Comparison of ENCODE assay signal across 14 cellular contexts in genomic region chr20:6501061-6501460, GRCh38.
DNase-seq lines count a peak whose midpoint lies in the region; ATAC-seq and TF ChIP-seq lines count a peak whose summit lies in the region.
"Had no signal": no experiment of that assay in that cellular context is flagged by ENCODE, and none has a peak within 500 bp of the region (broad histone marks: within the 10 kb centered on the region; RNA-seq: fewer than 3 reads in every experiment).

No MANE protein-coding gene starts in this region.

- no peaks in the 10 kb centered on the region for H4K20me1 ChIP-seq in PC-3 (ENCODE audit: low read length)

- H3K36me3 ChIP-seq in PC-3 (ENCODE audit: low read depth, low read length): no peaks in the 10 kb centered on the region
- H3K36me3 ChIP-seq in mesenchymal stem cell (ENCODE audit: control insufficient read depth in 1 of 2, insufficient read depth in 2 of 2, low read depth in 1 of 2, low read length in 2 of 2): no peaks in the 10 kb centered on the region
- H3K36me3 ChIP-seq in esophagus muscularis mucosa: no peaks in the 10 kb centered on the region
- H3K36me3 ChIP-seq: right lobe of liver had no signal

- POLR2A ChIA-PET in PC-3 (lab: Charles Lee; ENCODE audit: unreplicated experiment): no interaction called here

- no peak overlapping the region for H2AFZ ChIP-seq in PC-3 (ENCODE audit: low read length)
- no peak overlapping the region for H2AFZ ChIP-seq in mesenchymal stem cell (ENCODE audit: low read depth, low read length)

- H3K27me3 Mint-ChIP-seq in activated naive CD8-positive, alpha-beta T cell treated with anti-CD3 and anti-CD28 coated beads, Interleukin-2, amount 50 U/mL, for 24 hours: peaks cover 3% of the 10 kb centered on the region
- H3K27me3 Mint-ChIP-seq: activated CD4-positive, alpha-beta T cell treated with anti-CD3 and anti-CD28 coated beads, Interleukin-2, amount 10 ng/mL, durations not matched to agents 7 days and 5 days; CD4-positive, alpha-beta T cell had no signal

- no peaks in the 10 kb centered on the region for H3K4me1 Mint-ChIP-seq in activated naive CD8-positive, alpha-beta T cell treated with anti-CD3 and anti-CD28 coated beads, Interleukin-2, amount 50 U/mL, for 24 hours
- H3K4me1 Mint-ChIP-seq: activated CD4-positive, alpha-beta T cell treated with anti-CD3 and anti-CD28 coated beads, Interleukin-2, amount 10 ng/mL, durations not matched to agents 7 days and 5 days; naive B cell had no signal

- TF ChIP-seq EP300 in esophagus muscularis mucosa (IDR thresholded peaks at IDR 0.05): no peak

- ATAC-seq in PC-3 (peak; percentile 51), HG03025 (IDR thresholded peaks at IDR 0.05; ENCODE audit: low FRiP score, unreplicated experiment) (no peak), HG03045 (IDR thresholded peaks at IDR 0.05; ENCODE audit: unreplicated experiment) (no peak)
- ATAC-seq in activated naive CD8-positive, alpha-beta T cell treated with anti-CD3 and anti-CD28 coated beads, Interleukin-2, amount 50 U/mL, for 24 hours: no peak
- ATAC-seq: body of pancreas had no signal

- H3K27me3 ChIP-seq in PC-3 (ENCODE audit: low read length): no peaks in the 10 kb centered on the region
- H3K27me3 ChIP-seq in mesenchymal stem cell (ENCODE audit: control insufficient read depth in 1 of 2, insufficient read depth in 1 of 2, low read length in 2 of 2): peaks cover 3 to 12% of the 10 kb centered on the region in 2 experiments
- H3K27me3 ChIP-seq in esophagus muscularis mucosa: no peaks in the 10 kb centered on the region
- H3K27me3 ChIP-seq: body of pancreas, right lobe of liver had no signal

- no peak overlapping the region for H3K27ac Mint-ChIP-seq in activated naive CD8-positive, alpha-beta T cell treated with anti-CD3 and anti-CD28 coated beads, Interleukin-2, amount 50 U/mL, for 24 hours
- H3K27ac Mint-ChIP-seq: activated CD4-positive, alpha-beta T cell treated with anti-CD3 and anti-CD28 coated beads, Interleukin-2, amount 10 ng/mL, durations not matched to agents 7 days and 5 days; CD4-positive, alpha-beta T cell; naive B cell had no signal

- H3K4me1 ChIP-seq in PC-3 (ENCODE audit: insufficient read depth, low read length): peaks cover 20% of the 10 kb centered on the region
- H3K4me1 ChIP-seq in mesenchymal stem cell (ENCODE audit: control insufficient read depth, insufficient read depth, low read depth, low read length): no peaks in the 10 kb centered on the region
- H3K4me1 ChIP-seq in esophagus muscularis mucosa: no peaks in the 10 kb centered on the region
- H3K4me1 ChIP-seq: body of pancreas, right lobe of liver had no signal

- DNase-seq in ELR (ENCODE audit: low read depth) (peak; percentile 25), PC-3 (peak; percentile 96), epithelial cell of prostate (ENCODE audit: low read depth, low spot score) (peak; percentile 73), mesenchymal stem cell (peak; percentile 50), esophagus muscularis mucosa (ENCODE audit: extremely low spot score) (no peak)
- no peak for DNase-seq in activated naive CD8-positive, alpha-beta T cell treated with anti-CD3 and anti-CD28 coated beads, Interleukin-2, amount 50 U/mL, for 24 hours
- DNase-seq: activated CD4-positive, alpha-beta T cell treated with anti-CD3 and anti-CD28 coated beads, Interleukin-2, amount 10 ng/mL, durations not matched to agents 7 days and 5 days; body of pancreas; CD4-positive, alpha-beta T cell; naive B cell; NCI-H2227 treated with DMSO at 0.1 percent for 48 hours; right lobe of liver had no signal

- no peak overlapping the region for H3K4me3 ChIP-seq in PC-3 (ENCODE audit: low read length)
- no peak overlapping the region for H3K4me3 ChIP-seq in mesenchymal stem cell (ENCODE audit: insufficient read depth in 1 of 2, low read depth in 1 of 2, low read length in 2 of 2)
- H3K4me3 ChIP-seq in esophagus muscularis mucosa: no peak overlapping the region
- H3K4me3 ChIP-seq: body of pancreas, right lobe of liver had no signal

- no peak overlapping the region for H4K8ac ChIP-seq in mesenchymal stem cell (ENCODE audit: low read length)

- no peaks in the 10 kb centered on the region for H3K79me2 ChIP-seq in PC-3 (ENCODE audit: low read length)

- H3K27ac ChIP-seq in PC-3 (ENCODE audit: low read length) (peak overlapping the region; percentile 85), epithelial cell of prostate (peak overlapping the region; percentile 34), mesenchymal stem cell (ENCODE audit: low read length, poor library complexity, severe bottlenecking) (no peak overlapping the region), esophagus muscularis mucosa (replicated peaks in 1 of 4) (no peak overlapping the region)
- H3K27ac ChIP-seq: body of pancreas, right lobe of liver had no signal

- H3K4me2 ChIP-seq in PC-3 (ENCODE audit: low read length) (peak overlapping the region; percentile 54), mesenchymal stem cell (ENCODE audit: low read length, poor library complexity, severe bottlenecking) (no peak overlapping the region)

- H4K91ac ChIP-seq in mesenchymal stem cell (ENCODE audit: low read length): no peak overlapping the region

- H3F3A ChIP-seq in PC-3 (ENCODE audit: low read length, unreplicated experiment): no peaks in the 10 kb centered on the region

- CTCF ChIA-PET in PC-3 (lab: Charles Lee): no interaction called here

- no peak overlapping the region for H2BK120ac ChIP-seq in mesenchymal stem cell (ENCODE audit: low read depth, low read length)

- WGBS in mesenchymal stem cell: no CpG with 5 or more reads among the region's 1 CpG
- 75% methylated on average over 1 of the region's 1 CpG for whole genome bisulfite sequencing in esophagus muscularis mucosa

- no peaks in the 10 kb centered on the region for H3K79me1 ChIP-seq in mesenchymal stem cell (replicated peaks; ENCODE audit: low read length, poor library complexity, severe bottlenecking)

- H3K4me3 Mint-ChIP-seq in activated naive CD8-positive, alpha-beta T cell treated with anti-CD3 and anti-CD28 coated beads, Interleukin-2, amount 50 U/mL, for 24 hours: no peak overlapping the region
- H3K4me3 Mint-ChIP-seq: activated CD4-positive, alpha-beta T cell treated with anti-CD3 and anti-CD28 coated beads, Interleukin-2, amount 10 ng/mL, durations not matched to agents 7 days and 5 days; CD4-positive, alpha-beta T cell; naive B cell had no signal

- peak overlapping the region; percentile 43 for H3K9ac ChIP-seq in PC-3 (ENCODE audit: low read length)
- no peak overlapping the region for H3K9ac ChIP-seq in mesenchymal stem cell (ENCODE audit: low read length)

- H3K4ac ChIP-seq in mesenchymal stem cell (ENCODE audit: low read depth in 1 of 2, low read length in 2 of 2): no peak overlapping the region

- intact Hi-C loops in PC-3 (cut with micrococcal nuclease) (no loop called here), esophagus muscularis mucosa (cut with DNase I) (no loop called here)

- TF ChIP-seq CTCF in PC-3 (conservative IDR thresholded peaks at IDR 0.05; ENCODE audit: low read depth, low read length) (no peak), esophagus muscularis mucosa (IDR thresholded peaks at IDR 0.05) (no peak)

- no peak overlapping the region for H2BK12ac ChIP-seq in mesenchymal stem cell (ENCODE audit: low read length in 2 of 2)

- H3K18ac ChIP-seq in mesenchymal stem cell (ENCODE audit: low read depth in 1 of 2, low read length in 2 of 2): no peak overlapping the region

- BruUV-seq in PC-3 (replicated peaks; lab: Mats Ljungman, UMichigan): no TSS peak

- H3K9me3 ChIP-seq in PC-3 (ENCODE audit: low read length) (no peaks in the 10 kb centered on the region), mesenchymal stem cell (ENCODE audit: control insufficient read depth, low read length) (peaks cover 31% of the 10 kb centered on the region), esophagus muscularis mucosa (no peaks in the 10 kb centered on the region)
- H3K9me3 ChIP-seq: body of pancreas, right lobe of liver had no signal

- peaks cover 4% of the 10 kb centered on the region for H3K9me3 Mint-ChIP-seq in activated naive CD8-positive, alpha-beta T cell treated with anti-CD3 and anti-CD28 coated beads, Interleukin-2, amount 50 U/mL, for 24 hours

- TF ChIP-seq POLR2A in esophagus muscularis mucosa (IDR thresholded peaks at IDR 0.05; ENCODE audit: low read depth): no peak

- no peak overlapping the region for H2AK5ac ChIP-seq in mesenchymal stem cell (ENCODE audit: low read length, severe bottlenecking)

- no peak overlapping the region for H2BK15ac ChIP-seq in mesenchymal stem cell (ENCODE audit: low read depth, poor library complexity, severe bottlenecking)

- H3K23ac ChIP-seq in mesenchymal stem cell (ENCODE audit: low read length in 2 of 2): no peak overlapping the region

- H3K14ac ChIP-seq in mesenchymal stem cell (ENCODE audit: low read length in 2 of 2): no peak overlapping the region

- no peaks in the 10 kb centered on the region for H3K36me3 Mint-ChIP-seq in activated naive CD8-positive, alpha-beta T cell treated with anti-CD3 and anti-CD28 coated beads, Interleukin-2, amount 50 U/mL, for 24 hours (ENCODE audit: low read depth)
- H3K36me3 Mint-ChIP-seq: naive B cell had no signal

- no peaks in the 10 kb centered on the region for H3K9me2 ChIP-seq in PC-3 (replicated peaks; ENCODE audit: low read length)

- H2BK5ac ChIP-seq in mesenchymal stem cell (ENCODE audit: low read depth, low read length, poor library complexity, severe bottlenecking): no peak overlapping the region

Comparison
In these comparisons a context has a peak if more than half of its experiments do, and no peak if none do; other contexts are left out.
1. DNase-seq: peak in ELR (single experiment), PC-3 (single experiment), epithelial cell of prostate (single experiment) and mesenchymal stem cell (single experiment); none in activated naive CD8-positive, alpha-beta T cell treated with anti-CD3 and anti-CD28 coated beads, Interleukin-2, amount 50 U/mL, for 24 hours (single experiment) and esophagus muscularis mucosa (single experiment).
2. H3K27ac ChIP-seq: peak in PC-3 (single experiment) and epithelial cell of prostate (single experiment); none in mesenchymal stem cell (single experiment) and esophagus muscularis mucosa (0 of 4).